ENCODE assay signal across 8 cellular contexts in genomic region chr11:123082977-123083376, GRCh38. TPM values are rescaled to one million over a fixed set of nuclear protein-coding genes. Genes with fewer than 3 reads are reported as not detected.
DNase-seq lines count a peak whose midpoint lies in the region; ATAC-seq and TF ChIP-seq lines count a peak whose summit lies in the region.
"Had no signal": no experiment of that assay in that cellular context is flagged by ENCODE, and none has a peak within 500 bp of the region (broad histone marks: within the 10 kb centered on the region; RNA-seq: fewer than 3 reads in every experiment).

No MANE protein-coding gene starts in this region.

- H3K27me3 Mint-ChIP-seq in CD4-positive, alpha-beta T cell: no peaks in the 10 kb centered on the region
- no peaks in the 10 kb centered on the region for H3K27me3 Mint-ChIP-seq in effector memory CD8-positive, alpha-beta T cell
- no peaks in the 10 kb centered on the region for H3K27me3 Mint-ChIP-seq in natural killer cell treated with Interleukin-12 subunit alpha and Interleukin-12 subunit beta and Interleukin-15 and Interleukin-18, amount 100 ng/mL, for 72 hours

- CTCF ChIA-PET in CD4-positive, alpha-beta T cell (lab: Charles Lee): interaction anchor here (0.8 to 1.7 kb wide), 3 partner anchors 13 to 23 kb away, joined by 3 to 6 read pairs (median 5); no protein-coding TSS in a partner anchor
- CTCF ChIA-PET in PC-3 (lab: Charles Lee): interaction anchor here (0.6 kb wide), 1 partner anchor 179 kb away, joined by 3 read pairs; no protein-coding TSS in a partner anchor

- H3K9me2 ChIP-seq in PC-3 (replicated peaks; ENCODE audit: low read length): no peaks in the 10 kb centered on the region

- peaks cover 6% of the 10 kb centered on the region for H3F3A ChIP-seq in PC-3 (ENCODE audit: low read length, unreplicated experiment)

- no peak for DNase-seq in CD4-positive, alpha-beta T cell
- DNase-seq in PC-3: no peak
- DNase-seq in effector memory CD8-positive, alpha-beta T cell: no peak
- peak; percentile 15 for DNase-seq in natural killer cell treated with Interleukin-12 subunit alpha and Interleukin-12 subunit beta and Interleukin-15 and Interleukin-18, amount 100 ng/mL, for 72 hours (ENCODE audit: low spot score)
- DNase-seq in NCI-H1930 (lab: John Stamatoyannopoulos, UW): no peak
- DNase-seq in iPS-NIHi11 (ENCODE audit: low spot score): no peak
- DNase-seq: NCI-H1417 treated with DMSO at 0.1 percent for 48 hours had no signal

- H3K36me3 ChIP-seq in PC-3 (ENCODE audit: low read depth, low read length): peaks cover 14% of the 10 kb centered on the region

- H4K20me1 ChIP-seq in PC-3 (ENCODE audit: low read length): no peaks in the 10 kb centered on the region

- no peaks in the 10 kb centered on the region for H3K9me3 Mint-ChIP-seq in CD4-positive, alpha-beta T cell
- no peaks in the 10 kb centered on the region for H3K9me3 Mint-ChIP-seq in effector memory CD8-positive, alpha-beta T cell
- no peaks in the 10 kb centered on the region for H3K9me3 Mint-ChIP-seq in natural killer cell treated with Interleukin-12 subunit alpha and Interleukin-12 subunit beta and Interleukin-15 and Interleukin-18, amount 100 ng/mL, for 72 hours

- H3K27me3 ChIP-seq in CD4-positive, alpha-beta T cell (ENCODE audit: control insufficient read depth, insufficient read depth, low read length): no peaks in the 10 kb centered on the region
- H3K27me3 ChIP-seq in PC-3 (ENCODE audit: low read length): no peaks in the 10 kb centered on the region

- TF ChIP-seq CTCF in CD4-positive, alpha-beta T cell (IDR thresholded peaks at IDR 0.05): no peak
- no peak for TF ChIP-seq CTCF in PC-3 (conservative IDR thresholded peaks at IDR 0.05; ENCODE audit: low read depth, low read length)

- H3K4me3 ChIP-seq in PC-3 (ENCODE audit: low read length): no peak overlapping the region

- peaks cover 41% of the 10 kb centered on the region for H3K4me1 Mint-ChIP-seq in CD4-positive, alpha-beta T cell (ENCODE audit: low read depth)
- H3K4me1 Mint-ChIP-seq in effector memory CD8-positive, alpha-beta T cell (ENCODE audit: low read depth in 2 of 2): peaks cover 26% of the 10 kb centered on the region in 2 donors
- H3K4me1 Mint-ChIP-seq in natural killer cell treated with Interleukin-12 subunit alpha and Interleukin-12 subunit beta and Interleukin-15 and Interleukin-18, amount 100 ng/mL, for 72 hours (ENCODE audit: low read depth in 2 of 2): peaks cover 16 to 22% of the 10 kb centered on the region in 2 donors

- POLR2A ChIA-PET in CD4-positive, alpha-beta T cell (lab: Charles Lee): interaction anchor here (1.4 to 10.9 kb wide), 5 partner anchors 12 to 29 kb away, joined by 7 to 182 read pairs (median 10); partner anchors contain the start of gene HSPA8
- POLR2A ChIA-PET in PC-3 (lab: Charles Lee; ENCODE audit: unreplicated experiment): interaction anchor here (0.5 kb wide), 1 partner anchor 199 kb away, joined by 13 read pairs; no protein-coding TSS in a partner anchor

- H3K79me2 ChIP-seq in PC-3 (ENCODE audit: low read length): no peaks in the 10 kb centered on the region

- TSS peak; percentile 42 for BruUV-seq in PC-3 (replicated peaks; lab: Mats Ljungman, UMichigan)

- H3K9me3 ChIP-seq in CD4-positive, alpha-beta T cell (ENCODE audit: control insufficient read depth, low read length): no peaks in the 10 kb centered on the region
- H3K9me3 ChIP-seq in PC-3 (ENCODE audit: low read length): no peaks in the 10 kb centered on the region

- no peak overlapping the region for H3K27ac ChIP-seq in CD4-positive, alpha-beta T cell (ENCODE audit: low read depth, low read length)
- peak overlapping the region; percentile 75 for H3K27ac ChIP-seq in PC-3 (ENCODE audit: low read length)

- H3K36me3 Mint-ChIP-seq in CD4-positive, alpha-beta T cell (ENCODE audit: low read depth): no peaks in the 10 kb centered on the region
- H3K36me3 Mint-ChIP-seq in effector memory CD8-positive, alpha-beta T cell (ENCODE audit: insufficient read depth): peaks cover 3% of the 10 kb centered on the region
- no peaks in the 10 kb centered on the region for H3K36me3 Mint-ChIP-seq in natural killer cell treated with Interleukin-12 subunit alpha and Interleukin-12 subunit beta and Interleukin-15 and Interleukin-18, amount 100 ng/mL, for 72 hours

- H3K27ac Mint-ChIP-seq in CD4-positive, alpha-beta T cell: peak overlapping the region; percentile 79
- H3K27ac Mint-ChIP-seq in effector memory CD8-positive, alpha-beta T cell: peak overlapping the region; percentile 88 to 92
- H3K27ac Mint-ChIP-seq in natural killer cell treated with Interleukin-12 subunit alpha and Interleukin-12 subunit beta and Interleukin-15 and Interleukin-18, amount 100 ng/mL, for 72 hours: peak overlapping the region; percentile 10 to 56

- intact Hi-C loops in CD4-positive, alpha-beta T cell (cut with DNase I, micrococcal nuclease): no loop called here
- intact Hi-C loops in PC-3 (cut with micrococcal nuclease): loop anchor here (1.0 kb wide), 2 partner anchors 21 to 35 kb away; partner anchors contain the start of gene HSPA8

- ATAC-seq in CD4-positive, alpha-beta T cell (ENCODE audit: poor library complexity): no peak
- ATAC-seq in PC-3 (0 out of 2 replicates have a peak, but pooled peaks have one; percentile 20), HG03039 (IDR thresholded peaks at IDR 0.05; ENCODE audit: unreplicated experiment) (no peak)
- no peak for ATAC-seq in effector memory CD8-positive, alpha-beta T cell (replicated peaks)
- no peak for ATAC-seq in natural killer cell treated with Interleukin-12 subunit alpha and Interleukin-12 subunit beta and Interleukin-15 and Interleukin-18, amount 100 ng/mL, for 72 hours

- peak overlapping the region; percentile 52 for H3K4me2 ChIP-seq in PC-3 (ENCODE audit: low read length)

- H2AFZ ChIP-seq in PC-3 (ENCODE audit: low read length): no peak overlapping the region

- peaks cover 18% of the 10 kb centered on the region for H3K4me1 ChIP-seq in PC-3 (ENCODE audit: insufficient read depth, low read length)

- H3K9ac ChIP-seq in PC-3 (ENCODE audit: low read length): peak overlapping the region; percentile 4; the same call in 1 of the 2 replicates

- peak overlapping the region; percentile 58 for H3K4me3 Mint-ChIP-seq in CD4-positive, alpha-beta T cell
- H3K4me3 Mint-ChIP-seq in effector memory CD8-positive, alpha-beta T cell: peak overlapping the region; percentile 57 to 66
- H3K4me3 Mint-ChIP-seq in natural killer cell treated with Interleukin-12 subunit alpha and Interleukin-12 subunit beta and Interleukin-15 and Interleukin-18, amount 100 ng/mL, for 72 hours: no peak overlapping the region

RNA-seq across cellular contexts. Expression of gene HSPA8, which starts 21.0 kb away (rescaled TPM):
- 100 to 1,000 TPM; 788 to 811 TPM for total RNA-seq in CD4-positive, alpha-beta T cell
- 2,396 and 2,484 TPM in 2 replicates for total RNA-seq in PC-3 (2014; rRNA removed)
- 1,000 to 10,000 TPM; 2,110 to 2,554 TPM for total RNA-seq in natural killer cell treated with Interleukin-12 subunit alpha and Interleukin-12 subunit beta and Interleukin-15 and Interleukin-18, amount 100 ng/mL, for 72 hours

Comparison
In these comparisons a context has a peak if more than half of its experiments do, and no peak if none do; other contexts are left out.
1. H3K27ac Mint-ChIP-seq: peak in every context shown above with its lines; median percentile 90 in effector memory CD8-positive, alpha-beta T cell; 79 in CD4-positive, alpha-beta T cell; 33 in natural killer cell treated with Interleukin-12 subunit alpha and Interleukin-12 subunit beta and Interleukin-15 and Interleukin-18, amount 100 ng/mL, for 72 hours.